1 cellular context compared by ENCODE assay signal in the genomic region with DNA sequence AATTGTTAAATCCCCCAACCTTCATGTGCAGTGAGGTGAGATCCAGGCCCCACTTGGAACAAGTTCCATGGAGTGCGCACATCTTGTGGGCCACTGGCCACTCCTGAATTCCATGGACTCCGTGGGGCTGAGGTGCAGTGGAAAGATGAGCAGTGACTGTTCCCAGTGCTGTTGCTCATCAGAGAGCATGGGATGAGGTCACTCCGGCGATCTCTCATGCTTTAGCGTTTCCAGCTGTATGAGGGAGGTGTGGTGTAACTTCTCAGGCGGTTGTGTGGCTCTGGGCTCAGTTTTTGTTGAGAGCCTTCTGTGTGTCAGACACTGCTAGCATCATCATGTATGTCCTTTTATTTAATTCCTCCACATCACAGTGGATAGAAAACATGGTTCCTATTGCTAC.
A peak's percentile ranks its signal among the peaks of the same experiment; 100 is the strongest.
TF ChIP-seq lines count a peak whose summit lies in the region.

No MANE protein-coding gene starts in this region.

TF ChIP-seq in IMR-90, 13 proteins besides CTCF, POLR2A, EP300 and RAD21:
- peak; percentile 73 for TF ChIP-seq CEBPB (IDR thresholded peaks at IDR 0.05; ENCODE audit: low read depth, low read length)
- TF ChIP-seq RCOR1 (IDR thresholded peaks at IDR 0.05; ENCODE audit: insufficient replicate concordance, low read length): no peak
